Comparison of ENCODE assay signal across 11 cellular contexts in genomic region chr2:236179653-236180500, GRCh38. TPM values are rescaled to one million over a fixed set of nuclear protein-coding genes. Genes with fewer than 3 reads are reported as not detected.
DNase-seq lines count a peak whose midpoint lies in the region; ATAC-seq, FAIRE-seq and TF ChIP-seq lines count a peak whose summit lies in the region.
"Had no signal": no experiment of that assay in that cellular context is flagged by ENCODE, and none has a peak within 500 bp of the region (broad histone marks: within the 10 kb centered on the region; RNA-seq: fewer than 3 reads in every experiment).

No MANE protein-coding gene starts in this region.

- H3K36me3 ChIP-seq in kidney (ENCODE audit: control insufficient read depth in 1 of 2, insufficient read depth in 2 of 2, low read length in 2 of 2), result no peaks in the 10 kb centered on the region
- H3K36me3 ChIP-seq in left lung, result no peaks in the 10 kb centered on the region
- H3K36me3 ChIP-seq: prostate gland had no signal

- H2BK12ac ChIP-seq in H9 (ENCODE audit: insufficient read length, low read depth, low read length), result no peak overlapping the region

- no peak overlapping the region for H3K14ac ChIP-seq in H9 (ENCODE audit: insufficient read depth, low read length)

- no peak overlapping the region for H3K4ac ChIP-seq in H9 (ENCODE audit: low read depth, low read length)

- in situ Hi-C loops in astrocyte of the cerebellum (cut with HindIII; ENCODE audit: low sequenced_read_pairs), result loop anchor here (25.0 kb wide), 1 partner anchor 393 kb away; no protein-coding TSS in a partner anchor

- H2AK5ac ChIP-seq in H9 (ENCODE audit: insufficient read length, low read length), result no peak overlapping the region

- ATAC-seq in left lung, result no peak
- ATAC-seq: T-cell had no signal

- H3K27ac Mint-ChIP-seq in H9, result no peak overlapping the region

- H3T11ph ChIP-seq in H9 (ENCODE audit: low read length), result no peak overlapping the region

- peak overlapping the region; percentile 38 to 75; a peak in 4 of 5 replicates for H3K4me3 Mint-ChIP-seq in H9
- H3K4me3 Mint-ChIP-seq: activated naive CD4-positive, alpha-beta T cell treated with anti-CD3 and anti-CD28 coated beads, Interleukin-2, amount 10 ng/mL, durations not matched to agents 7 days and 5 days had no signal

- no peak for TF ChIP-seq CTCF in H9 (conservative IDR thresholded peaks at IDR 0.05)
- TF ChIP-seq CTCF in astrocyte of the cerebellum (IDR thresholded peaks at IDR 0.05; ENCODE audit: low read depth, low read length, missing control alignments), result no peak
- no peak for TF ChIP-seq CTCF in kidney (IDR thresholded peaks at IDR 0.05; ENCODE audit: borderline replicate concordance, extremely low read depth, insufficient read depth)
- no peak for TF ChIP-seq CTCF in left lung (IDR thresholded peaks at IDR 0.05)

- H3K79me2 ChIP-seq in H9 (ENCODE audit: insufficient read depth, low read length), result no peaks in the 10 kb centered on the region

- H3K4me1 Mint-ChIP-seq in H9, result peaks cover 15 to 30% of the 10 kb centered on the region in 2 experiments

- peak; percentile 55 for DNase-seq in 8988T
- DNase-seq in H9, result no peak
- DNase-seq in astrocyte of the cerebellum (ENCODE audit: low read depth), result no peak
- peak; percentile 63 for DNase-seq in kidney
- DNase-seq in left lung, result no peak
- DNase-seq in NCI-H2171 treated with DMSO at 0.1 percent for 48 hours (lab: John Stamatoyannopoulos, UW), result no peak
- no peak for DNase-seq in stimulated activated naive CD4-positive, alpha-beta T cell treated with Interleukin-2 at 50 U/mL for 16 hours (lab: John Stamatoyannopoulos, UW)
- no peak for DNase-seq in ureter (ENCODE audit: low spot score)

- H3K36me3 Mint-ChIP-seq in H9 (ENCODE audit: insufficient read depth in 1 of 3, low read depth in 3 of 3), result no peaks in the 10 kb centered on the region
- H3K36me3 Mint-ChIP-seq: activated naive CD4-positive, alpha-beta T cell treated with anti-CD3 and anti-CD28 coated beads, Interleukin-2, amount 10 ng/mL, durations not matched to agents 7 days and 5 days; T-cell had no signal

- H4K5ac ChIP-seq in H9 (ENCODE audit: insufficient read length, low read depth, low read length), result no peak overlapping the region

- no peak overlapping the region for H2BK120ac ChIP-seq in H9 (ENCODE audit: low read depth, low read length, poor library complexity, severe bottlenecking)

- no peaks in the 10 kb centered on the region for H4K20me1 ChIP-seq in H9 (ENCODE audit: control insufficient read depth, insufficient read depth, insufficient read length)

- no peak overlapping the region for H3K23ac ChIP-seq in H9 (ENCODE audit: insufficient read length, low read depth, low read length)

- WGBS in H9 (ENCODE audit: extremely low coverage, insufficient read length, low lambda C conversion rate), result no CpG with 5 or more reads among the region's 39 CpGs

- H3K27me3 ChIP-seq in H9 (ENCODE audit: insufficient read depth, low read length) (peaks cover 12% of the 10 kb centered on the region; the same call in 1 of the 2 replicates), left lung (peaks cover 63 to 91% of the 10 kb centered on the region in 2 donors)

- peaks cover 12% of the 10 kb centered on the region for H3K23me2 ChIP-seq in H9 (ENCODE audit: insufficient read length, low read depth, low read length, poor library complexity, severe bottlenecking)

- intact Hi-C loops in kidney (cut with DNase I) (loop anchor here (5.0 kb wide), 1 partner anchor 413 kb away; no protein-coding TSS in a partner anchor), left lung (cut with DNase I) (loop anchor here in 1 of 2 donors (5.0 kb wide), 1 partner anchor 413 kb away; no protein-coding TSS in a partner anchor)

- peak overlapping the region; percentile 69 for H3K4me2 ChIP-seq in H9 (ENCODE audit: insufficient read depth, insufficient read length, low read length)

- H3K4me1 ChIP-seq in H9 (ENCODE audit: insufficient read depth, low read length) (peaks cover 3% of the 10 kb centered on the region; the same call in 1 of the 2 replicates), kidney (ENCODE audit: control insufficient read depth in 1 of 2, insufficient read depth in 1 of 2, low read depth in 1 of 2, low read length in 2 of 2) (peaks cover 0 to 2% of the 10 kb centered on the region in 2 donors), left lung (peaks cover 7 to 13% of the 10 kb centered on the region in 2 donors)
- H3K4me1 ChIP-seq: prostate gland had no signal

- H3K9ac ChIP-seq in H9 (ENCODE audit: extremely low read depth, insufficient read length, low read length), result no peak overlapping the region
- no peak overlapping the region for H3K9ac ChIP-seq in kidney (ENCODE audit: low read length in 2 of 2)

- no peak overlapping the region for H2BK15ac ChIP-seq in H9 (ENCODE audit: low read depth, low read length)

- peaks cover 7 to 15% of the 10 kb centered on the region in 2 experiments for H3K9me3 Mint-ChIP-seq in H9
- H3K9me3 Mint-ChIP-seq: activated naive CD4-positive, alpha-beta T cell treated with anti-CD3 and anti-CD28 coated beads, Interleukin-2, amount 10 ng/mL, durations not matched to agents 7 days and 5 days; T-cell had no signal

- H3K27me3 Mint-ChIP-seq in H9 (ENCODE audit: low read depth), result peaks cover 89% of the 10 kb centered on the region

- no peak for FAIRE-seq in kidney (lab: Jason Lieb, UNC)

- H2BK5ac ChIP-seq in H9 (ENCODE audit: insufficient read length, low read length), result no peak overlapping the region

- H3K4me3 ChIP-seq in astrocyte of the cerebellum (ENCODE audit: low read depth, low read length), result peak overlapping the region; percentile 36
- H3K4me3 ChIP-seq in kidney (ENCODE audit: low read length in 2 of 2), result no peak overlapping the region
- H3K4me3 ChIP-seq in left lung, result no peak overlapping the region
- H3K4me3 ChIP-seq: prostate gland had no signal

- no peak overlapping the region for H3K56ac ChIP-seq in H9 (ENCODE audit: insufficient read length, low read depth, low read length)

- H3K27ac ChIP-seq in H9 (ENCODE audit: insufficient read length, low read depth, low read length) (no peak overlapping the region), kidney (ENCODE audit: low read depth in 2 of 2, low read length in 2 of 2) (no peak overlapping the region), left lung (no peak overlapping the region)
- H3K27ac ChIP-seq: prostate gland had no signal

- no peaks in the 10 kb centered on the region for H3K9me3 ChIP-seq in H9 (ENCODE audit: control insufficient read depth, low read depth, low read length)
- H3K9me3 ChIP-seq in kidney (ENCODE audit: control insufficient read depth in 1 of 2, low read length in 2 of 2), result no peaks in the 10 kb centered on the region
- H3K9me3 ChIP-seq in left lung, result peaks cover 0 to 2% of the 10 kb centered on the region in 2 donors
- H3K9me3 ChIP-seq: prostate gland had no signal

- H2AFZ ChIP-seq in H9 (ENCODE audit: low read length), result no peak overlapping the region

- H4K91ac ChIP-seq in H9 (ENCODE audit: insufficient read length, low read depth, low read length), result no peak overlapping the region

- H3K18ac ChIP-seq in H9 (ENCODE audit: insufficient read length, low read depth, low read length), result no peak overlapping the region

- H3K79me1 ChIP-seq in H9 (ENCODE audit: insufficient read depth, low read depth, low read length, poor library complexity, severe bottlenecking), result no peaks in the 10 kb centered on the region

- H2BK20ac ChIP-seq in H9 (ENCODE audit: low read depth, low read length, poor library complexity, severe bottlenecking), result no peak overlapping the region

- no peak overlapping the region for H4K8ac ChIP-seq in H9 (replicated peaks; ENCODE audit: insufficient read length, low read depth, low read length)

RNA-seq across cellular contexts. Expression of gene GBX2, which starts 11.7 kb away (rescaled TPM):
- total RNA-seq in H9 (2021), result 0.31 and 0.46 TPM in 2 replicates
- total RNA-seq in kidney, result not detected
- polyA plus RNA-seq in kidney (ENCODE audit: insufficient read depth, low read depth, low replicate concordance), result not detected
- not detected for total RNA-seq in left lung
- total RNA-seq in ureter, result not detected
- total RNA-seq: T-cell had no signal

Comparison
In these comparisons a context has a peak if more than half of its experiments do, and no peak if none do; other contexts are left out.
1. DNase-seq: peak in 8988T (single experiment) and kidney (single experiment); none in H9 (single experiment), astrocyte of the cerebellum (single experiment), left lung (0 of 2), NCI-H2171 treated with DMSO at 0.1 percent for 48 hours (single experiment), stimulated activated naive CD4-positive, alpha-beta T cell treated with Interleukin-2 at 50 U/mL for 16 hours (single experiment) and ureter (single experiment).